In the genomic region with DNA sequence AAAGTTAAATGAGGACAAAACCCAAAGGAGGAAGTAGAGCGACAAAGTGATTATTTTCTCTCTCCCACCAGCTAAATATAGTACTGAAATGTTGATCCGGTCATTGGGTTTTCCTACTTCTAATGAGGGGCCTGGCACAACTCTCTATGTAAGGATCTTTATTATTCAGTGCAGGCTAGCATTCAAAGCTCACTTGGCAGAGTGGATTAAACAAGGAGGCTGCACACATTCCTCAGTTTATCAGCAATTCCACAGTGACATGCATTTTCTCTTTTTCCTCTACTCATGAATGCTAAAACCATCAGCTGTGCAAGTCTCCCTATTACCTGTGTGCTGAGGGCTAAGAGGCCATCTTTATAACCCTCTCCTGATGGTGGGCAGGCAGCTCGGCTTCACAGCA, we compare ENCODE assay signal across 19 cellular contexts.
DNase-seq lines count a peak whose midpoint lies in the region; ATAC-seq and TF ChIP-seq lines count a peak whose summit lies in the region.
"Had no signal": no experiment of that assay in that cellular context is flagged by ENCODE, and none has a peak within 500 bp of the region (broad histone marks: within the 10 kb centered on the region; RNA-seq: fewer than 3 reads in every experiment).

No MANE protein-coding gene starts in this region.

- intact Hi-C loops in head of caudate nucleus (cut with DNase I): no loop called here

- no peak overlapping the region for H3K4me3 ChIP-seq in retinal pigment epithelial cell (ENCODE audit: low read length)
- H3K4me3 ChIP-seq: SJSA1 had no signal

- DNase-seq in NCI-H748 (lab: John Stamatoyannopoulos, UW; ENCODE audit: unreplicated experiment): peak; percentile 14
- no peak for DNase-seq in NCI-H748 treated with DMSO at 0.1 percent for 48 hours (lab: John Stamatoyannopoulos, UW)
- DNase-seq in MV-4-11 (lab: John Stamatoyannopoulos, UW): peak; percentile 49
- DNase-seq in retinal pigment epithelial cell (ENCODE audit: low read depth): peak; percentile 67
- no peak for DNase-seq in ACHN
- no peak for DNase-seq in head of caudate nucleus
- DNase-seq: C1 segment of cervical spinal cord, DMS 273 treated with DMSO at 0.1 percent for 48 hours, HFFc6, Karpas-422, NCI-H1048, NCI-H1436 treated with DMSO at 0.1 percent for 48 hours, NCI-H2081, NCI-H510A treated with DMSO at 0.1 percent for 48 hours, T-cell had no signal

- in situ Hi-C loops in ACHN (cut with HindIII; ENCODE audit: low pct_ligation_motif_present, low pct_unique_long_range_greater_than_20kb, low sequenced_read_pairs): no loop called here

- TF ChIP-seq CTCF in VCaP (conservative IDR thresholded peaks at IDR 0.05) (no peak), retinal pigment epithelial cell (conservative IDR thresholded peaks at IDR 0.05; ENCODE audit: low read depth, low read length) (no peak)

- no peak for ATAC-seq in GM18498 (IDR thresholded peaks at IDR 0.05; ENCODE audit: unreplicated experiment)
- ATAC-seq: T-cell had no signal

- peak overlapping the region; percentile 51; the same call in 1 of the 2 replicates for H3K27ac ChIP-seq in VCaP
- H3K27ac ChIP-seq: RWPE1, SJSA1 had no signal

Comparison
In these comparisons a context has a peak if more than half of its experiments do, and no peak if none do; other contexts are left out.
1. DNase-seq: peak in NCI-H748 (single experiment), MV-4-11 (single experiment) and retinal pigment epithelial cell (single experiment); none in NCI-H748 treated with DMSO at 0.1 percent for 48 hours (single experiment), ACHN (single experiment) and head of caudate nucleus (0 of 42).